9 cellular contexts compared by ENCODE assay signal in genomic region chr6:73521351-73522254, GRCh38. TPM values are rescaled to one million over a fixed set of nuclear protein-coding genes. Genes with fewer than 3 reads are reported as not detected.
A peak's percentile ranks its signal among the peaks of the same experiment; 100 is the strongest.
DNase-seq lines count a peak whose midpoint lies in the region; FAIRE-seq and TF ChIP-seq lines count a peak whose summit lies in the region.
"Had no signal": no experiment of that assay in that cellular context is flagged by ENCODE, and none has a peak within 500 bp of the region (broad histone marks: within the 10 kb centered on the region; RNA-seq: fewer than 3 reads in every experiment).

No MANE protein-coding gene starts in this region.

- TF ChIP-seq CTCF in GM10248 (IDR thresholded peaks at IDR 0.05; ENCODE audit: control extremely low read depth, extremely low read depth, low read depth, missing control alignments): no peak
- no peak for TF ChIP-seq CTCF in H9 (conservative IDR thresholded peaks at IDR 0.05)
- no peak for TF ChIP-seq CTCF in LNCaP clone FGC (IDR thresholded peaks at IDR 0.05; ENCODE audit: control insufficient read depth, extremely low read depth, insufficient read depth)
- TF ChIP-seq CTCF in brain (conservative IDR thresholded peaks at IDR 0.05): no peak

- H2BK15ac ChIP-seq in H9 (ENCODE audit: low read depth, low read length): no peak overlapping the region

- H3K56ac ChIP-seq in H9 (ENCODE audit: insufficient read length, low read depth, low read length): no peak overlapping the region

- H3K27ac ChIP-seq in H9 (ENCODE audit: insufficient read length, low read depth, low read length): peak overlapping the region; percentile 80
- peak overlapping the region; percentile 98 for H3K27ac ChIP-seq in SJSA1
- peak overlapping the region; percentile 96 to 100 for H3K27ac ChIP-seq in small intestine (ENCODE audit: low read depth in 1 of 2, low read length in 1 of 2)

- no peak overlapping the region; the same call in 1 of the 2 replicates for H3K4ac ChIP-seq in H9 (ENCODE audit: low read depth, low read length)

- peak overlapping the region; percentile 98 for H3K14ac ChIP-seq in H9 (ENCODE audit: insufficient read depth, low read length)

- H3K9me3 ChIP-seq in H9 (ENCODE audit: control insufficient read depth, low read depth, low read length) (no peaks in the 10 kb centered on the region), SJSA1 (replicated peaks) (no peaks in the 10 kb centered on the region), small intestine (ENCODE audit: control insufficient read depth, low read depth) (no peaks in the 10 kb centered on the region)

- peak overlapping the region; percentile 73 for H3K4me2 ChIP-seq in H9 (ENCODE audit: insufficient read depth, insufficient read length, low read length)

- FAIRE-seq in small intestine (lab: Jason Lieb, UNC): no peak
- FAIRE-seq: islet of Langerhans had no signal

- CTCF ChIA-PET in GM10248 (lab: Yijun Ruan, JAX): interaction anchor here (1.1 to 3.3 kb wide), 6 partner anchors 11 to 89 kb away, joined by 3 to 22 read pairs (median 4); no protein-coding TSS in a partner anchor

- H4K91ac ChIP-seq in H9 (ENCODE audit: insufficient read length, low read depth, low read length): no peak overlapping the region

- H3K79me1 ChIP-seq in H9 (ENCODE audit: insufficient read depth, low read depth, low read length, poor library complexity, severe bottlenecking): no peaks in the 10 kb centered on the region

- no peak overlapping the region for H3K23ac ChIP-seq in H9 (ENCODE audit: insufficient read length, low read depth, low read length)

- no peaks in the 10 kb centered on the region for H4K20me1 ChIP-seq in H9 (ENCODE audit: control insufficient read depth, insufficient read depth, insufficient read length)

- no peak overlapping the region for H2BK12ac ChIP-seq in H9 (ENCODE audit: insufficient read length, low read depth, low read length)

- peak overlapping the region; percentile 97 for H3K18ac ChIP-seq in H9 (ENCODE audit: insufficient read length, low read depth, low read length)

- no peak overlapping the region for H4K8ac ChIP-seq in H9 (replicated peaks; ENCODE audit: insufficient read length, low read depth, low read length)

- H3K23me2 ChIP-seq in H9 (ENCODE audit: insufficient read length, low read depth, low read length, poor library complexity, severe bottlenecking): peaks cover 3% of the 10 kb centered on the region

- DNase-seq in GM10248 (ENCODE audit: extremely low spot score) (peak; percentile 35), H9 (no peak), LNCaP clone FGC (ENCODE audit: low read depth) (no peak), SJSA1 (ENCODE audit: low read depth in 1 of 2, low spot score in 2 of 2) (peak in 1 of 2 experiments; percentile 97), immature natural killer cell (no peak), small intestine (peak; percentile 100)
- DNase-seq in effector CD8-positive, alpha-beta T cell (lab: John Stamatoyannopoulos, UW): no peak

- H3K36me3 ChIP-seq in SJSA1 (peaks cover 42% of the 10 kb centered on the region), small intestine (ENCODE audit: control insufficient read depth in 2 of 2, insufficient read depth in 2 of 2, low read length in 2 of 2) (peaks cover 0 to 7% of the 10 kb centered on the region in 2 donors)

- H3K27me3 ChIP-seq in H9 (ENCODE audit: insufficient read depth, low read length): no peaks in the 10 kb centered on the region
- no peaks in the 10 kb centered on the region for H3K27me3 ChIP-seq in SJSA1 (replicated peaks)
- no peaks in the 10 kb centered on the region for H3K27me3 ChIP-seq in small intestine (ENCODE audit: control insufficient read depth in 2 of 2, insufficient read depth in 2 of 2, low read length in 2 of 2)

- POLR2A ChIA-PET in GM10248 (lab: Yijun Ruan, JAX): interaction anchor here (0.5 to 2.9 kb wide), 14 partner anchors 9 to 201 kb away, joined by 3 to 23 read pairs (median 8); partner anchors contain the start of genes MTO1 and SLC17A5

- H3K4me1 ChIP-seq in H9 (ENCODE audit: insufficient read depth, low read length) (no peaks in the 10 kb centered on the region), SJSA1 (replicated peaks) (peaks cover 50% of the 10 kb centered on the region), small intestine (ENCODE audit: control insufficient read depth in 2 of 2, insufficient read depth in 1 of 2, low read depth in 1 of 2, low read length in 1 of 2) (no peaks in the 10 kb centered on the region)

- no peak overlapping the region for H2AK5ac ChIP-seq in H9 (ENCODE audit: insufficient read length, low read length)

- peak overlapping the region; percentile 98 to 100 (median 99) for H3K27ac Mint-ChIP-seq in H9
- H3K27ac Mint-ChIP-seq in brain: peak overlapping the region; percentile 98 to 100 (median 100)
- peak overlapping the region; percentile 97 to 100 (median 99) for H3K27ac Mint-ChIP-seq in immature natural killer cell

- H3K27me3 Mint-ChIP-seq in H9 (ENCODE audit: low read depth) (peaks cover 13% of the 10 kb centered on the region), brain (peaks cover 12% of the 10 kb centered on the region), immature natural killer cell (ENCODE audit: low read depth in 3 of 3) (peaks cover 17 to 46% (median 37%) of the 10 kb centered on the region in 3 donors)

- peaks cover 21 to 35% of the 10 kb centered on the region in 2 experiments for H3K4me1 Mint-ChIP-seq in H9
- H3K4me1 Mint-ChIP-seq in brain: peaks cover 41% of the 10 kb centered on the region
- peaks cover 63 to 66% of the 10 kb centered on the region in 2 donors for H3K4me1 Mint-ChIP-seq in immature natural killer cell

- no peak overlapping the region for H4K5ac ChIP-seq in H9 (ENCODE audit: insufficient read length, low read depth, low read length)

- H3K4me3 Mint-ChIP-seq in H9 (peak overlapping the region; percentile 93 to 96), brain (peak overlapping the region; percentile 92 to 99 (median 98)), immature natural killer cell (peak overlapping the region; percentile 90 to 98 (median 97))

- WGBS in H9 (ENCODE audit: extremely low coverage, insufficient read length, low lambda C conversion rate): no CpG with 5 or more reads among the region's 38 CpGs
- 1% methylated on average over 37 to 38 of the region's 38 CpGs for WGBS in small intestine, 3 donors

- H3K4me3 ChIP-seq in LNCaP clone FGC (ENCODE audit: low read depth, low read length) (peak overlapping the region; percentile 96), SJSA1 (peak overlapping the region; percentile 78), small intestine (ENCODE audit: low read depth in 1 of 2, low read length in 2 of 2) (peak overlapping the region; percentile 59 to 94)

- H2BK5ac ChIP-seq in H9 (ENCODE audit: insufficient read length, low read length): no peak overlapping the region

- H3K9ac ChIP-seq in H9 (ENCODE audit: extremely low read depth, insufficient read length, low read length): peak overlapping the region; percentile 98

- no peak overlapping the region for H3T11ph ChIP-seq in H9 (ENCODE audit: low read length)

- H2AFZ ChIP-seq in H9 (ENCODE audit: low read length): no peak overlapping the region

- peaks cover 10% of the 10 kb centered on the region; the same call in 1 of the 2 replicates for H3K79me2 ChIP-seq in H9 (ENCODE audit: insufficient read depth, low read length)

- peaks cover 41 to 44% (median 42%) of the 10 kb centered on the region in 3 experiments for H3K36me3 Mint-ChIP-seq in H9 (ENCODE audit: insufficient read depth in 1 of 3, low read depth in 3 of 3)
- H3K36me3 Mint-ChIP-seq in brain: peaks cover 42% of the 10 kb centered on the region
- peaks cover 11 to 36% (median 22%) of the 10 kb centered on the region in 3 donors for H3K36me3 Mint-ChIP-seq in immature natural killer cell

- H3K9me3 Mint-ChIP-seq in H9 (peaks cover 14 to 16% of the 10 kb centered on the region in 2 experiments), brain (peaks cover 0 to 9% (median 3%) of the 10 kb centered on the region in 5 experiments), immature natural killer cell (no peaks in the 10 kb centered on the region)

- peak overlapping the region; percentile 56 for H2BK120ac ChIP-seq in H9 (ENCODE audit: low read depth, low read length, poor library complexity, severe bottlenecking)

- H2BK20ac ChIP-seq in H9 (ENCODE audit: low read depth, low read length, poor library complexity, severe bottlenecking): no peak overlapping the region

RNA-seq across cellular contexts. Expression of gene EEF1A1, which starts 0.8 kb away (rescaled TPM):
- total RNA-seq in H9 (2021): 13,057 and 13,182 TPM in 2 replicates
- total RNA-seq in SJSA1 (2014; rRNA removed; shearing (Covaris generic)): 11,857 and 11,916 TPM in 2 replicates
- polyA plus RNA-seq in brain (ENCODE audit: insufficient read depth, low read depth, low replicate concordance): 8,632 TPM
- polyA plus RNA-seq in immature natural killer cell: over 10,000 TPM in 1 of 3 donors, 1,000 to 10,000 TPM in 2; 4,920 to 10,209 (median 5,498) TPM
- polyA plus RNA-seq in small intestine: over 10,000 TPM in 1 of 3 donors, 1,000 to 10,000 TPM in 2; 6,538 to 12,313 (median 9,900) TPM

Comparison
In these comparisons a context has a peak if more than half of its experiments do, and no peak if none do; other contexts are left out.
1. DNase-seq: peak in GM10248 (single experiment) and small intestine (single experiment); none in H9 (single experiment), LNCaP clone FGC (single experiment), immature natural killer cell (0 of 3) and effector CD8-positive, alpha-beta T cell (single experiment).
2. Peak in every context shown above with its lines, with median percentiles within 50 percentile points of each other: H3K27ac ChIP-seq, H3K27ac Mint-ChIP-seq, H3K4me3 Mint-ChIP-seq and H3K4me3 ChIP-seq.